10 cellular contexts compared by ENCODE assay signal in the genomic region with DNA sequence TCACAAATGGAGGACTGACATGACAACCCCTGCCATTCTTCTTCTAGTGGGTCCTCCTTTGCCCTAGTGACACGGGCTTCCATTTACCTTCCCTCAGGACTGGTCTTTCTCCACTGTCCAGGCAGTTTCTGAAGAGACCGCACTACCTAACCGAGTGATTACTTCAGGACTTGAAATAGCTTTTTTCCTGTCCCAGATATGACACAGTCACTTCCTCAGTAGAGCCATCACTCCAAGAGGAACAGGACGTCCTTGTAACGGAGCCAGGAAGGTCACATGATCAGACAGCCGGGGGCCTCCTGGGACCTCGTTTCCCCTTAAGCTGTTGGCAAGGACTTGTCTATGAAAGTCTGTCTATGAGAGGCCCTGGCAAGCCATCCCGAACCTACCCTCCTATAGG.
A peak's percentile ranks its signal among the peaks of the same experiment; 100 is the strongest.
DNase-seq lines count a peak whose midpoint lies in the region; ATAC-seq and TF ChIP-seq lines count a peak whose summit lies in the region.
"Had no signal": no experiment of that assay in that cellular context is flagged by ENCODE, and none has a peak within 500 bp of the region (broad histone marks: within the 10 kb centered on the region; RNA-seq: fewer than 3 reads in every experiment).

No MANE protein-coding gene starts in this region.

- H3K36me3 ChIP-seq in upper lobe of right lung = no peaks in the 10 kb centered on the region
- H3K36me3 ChIP-seq in neural progenitor cell = no peaks in the 10 kb centered on the region

- H3F3A ChIP-seq in neural progenitor cell (ENCODE audit: low read depth) = no peaks in the 10 kb centered on the region

- H2AFZ ChIP-seq in neural progenitor cell (replicated peaks) = no peak overlapping the region

- peak overlapping the region; percentile 83 for H3K27ac ChIP-seq in upper lobe of right lung
- H3K27ac ChIP-seq in neural progenitor cell = no peak overlapping the region
- H3K27ac ChIP-seq: 22Rv1 had no signal

- no peak overlapping the region for H3K9ac ChIP-seq in neural progenitor cell

- H3K27me3 Mint-ChIP-seq in endothelial cell (ENCODE audit: unreplicated experiment) (peaks cover 6% of the 10 kb centered on the region), neural progenitor cell (ENCODE audit: insufficient read depth, low read depth) (peaks cover 3% of the 10 kb centered on the region)

- peak overlapping the region; percentile 42 for H3K27ac Mint-ChIP-seq in endothelial cell (ENCODE audit: unreplicated experiment)
- H3K27ac Mint-ChIP-seq in neural progenitor cell = no peak overlapping the region

- H3K36me3 Mint-ChIP-seq in endothelial cell (ENCODE audit: low read depth, unreplicated experiment) = no peaks in the 10 kb centered on the region
- H3K36me3 Mint-ChIP-seq in neural progenitor cell = no peaks in the 10 kb centered on the region

- intact Hi-C loops in upper lobe of right lung (cut with DNase I) = no loop called here

- H3K9me3 Mint-ChIP-seq in endothelial cell (ENCODE audit: unreplicated experiment) (no peaks in the 10 kb centered on the region), neural progenitor cell (peaks cover 17% of the 10 kb centered on the region)

- H3K4me1 Mint-ChIP-seq in endothelial cell (ENCODE audit: unreplicated experiment) (peaks cover 10% of the 10 kb centered on the region), neural progenitor cell (peaks cover under 1% of the 10 kb centered on the region)

- H3K4me3 Mint-ChIP-seq in endothelial cell (ENCODE audit: unreplicated experiment) = no peak overlapping the region
- H3K4me3 Mint-ChIP-seq in neural progenitor cell = no peak overlapping the region

- peaks cover 38% of the 10 kb centered on the region for H3K4me1 ChIP-seq in upper lobe of right lung
- H3K4me1 ChIP-seq in neural progenitor cell = peaks cover 2% of the 10 kb centered on the region

- TF ChIP-seq CTCF in endothelial cell (IDR thresholded peaks at IDR 0.05; ENCODE audit: unreplicated experiment) (no peak), upper lobe of right lung (IDR thresholded peaks at IDR 0.05) (no peak), neural progenitor cell (IDR thresholded peaks at IDR 0.05) (no peak)

- H3K27me3 ChIP-seq in upper lobe of right lung (no peaks in the 10 kb centered on the region), neural progenitor cell (no peaks in the 10 kb centered on the region)

- DNase-seq in DMS 273 (lab: John Stamatoyannopoulos, UW; ENCODE audit: unreplicated experiment) (peak; percentile 8), DMS 273 treated with DMSO at 0.1 percent for 48 hours (lab: John Stamatoyannopoulos, UW) (no peak), endothelial cell (ENCODE audit: low spot score) (no peak), mesenteric fat pad (ENCODE audit: low spot score) (peak; percentile 92), upper lobe of right lung (peak; percentile 78), neural progenitor cell (ENCODE audit: low spot score) (no peak)
- no peak for DNase-seq in stimulated activated CD4-positive, alpha-beta T cell treated with anti-CD3 and anti-CD28 coated beads, Interleukin-15, amount 100 ng/mL, for 24 hours
- DNase-seq: activated gamma-delta T cell had no signal

- ATAC-seq in upper lobe of right lung (peak; percentile 85), GM18502 (IDR thresholded peaks at IDR 0.05; ENCODE audit: poor library complexity, unreplicated experiment) (no peak)

- no peaks in the 10 kb centered on the region for H3K9me3 ChIP-seq in upper lobe of right lung
- H3K9me3 ChIP-seq in neural progenitor cell (ENCODE audit: low read depth) = no peaks in the 10 kb centered on the region

- H3K4me3 ChIP-seq in upper lobe of right lung (no peak overlapping the region), neural progenitor cell (no peak overlapping the region)

- H3K79me2 ChIP-seq in neural progenitor cell (ENCODE audit: low read depth) = no peaks in the 10 kb centered on the region

- H3K4me2 ChIP-seq in neural progenitor cell = no peak overlapping the region

- H4K20me1 ChIP-seq in neural progenitor cell (ENCODE audit: low read depth) = no peaks in the 10 kb centered on the region

Comparison
In these comparisons a context has a peak if more than half of its experiments do, and no peak if none do; other contexts are left out.
1. DNase-seq: peak in DMS 273 (single experiment), mesenteric fat pad (single experiment) and upper lobe of right lung (single experiment); none in DMS 273 treated with DMSO at 0.1 percent for 48 hours (single experiment), endothelial cell (single experiment), neural progenitor cell (single experiment) and stimulated activated CD4-positive, alpha-beta T cell treated with anti-CD3 and anti-CD28 coated beads, Interleukin-15, amount 100 ng/mL, for 24 hours (single experiment).